8 cellular contexts compared by ENCODE assay signal in the genomic region with DNA sequence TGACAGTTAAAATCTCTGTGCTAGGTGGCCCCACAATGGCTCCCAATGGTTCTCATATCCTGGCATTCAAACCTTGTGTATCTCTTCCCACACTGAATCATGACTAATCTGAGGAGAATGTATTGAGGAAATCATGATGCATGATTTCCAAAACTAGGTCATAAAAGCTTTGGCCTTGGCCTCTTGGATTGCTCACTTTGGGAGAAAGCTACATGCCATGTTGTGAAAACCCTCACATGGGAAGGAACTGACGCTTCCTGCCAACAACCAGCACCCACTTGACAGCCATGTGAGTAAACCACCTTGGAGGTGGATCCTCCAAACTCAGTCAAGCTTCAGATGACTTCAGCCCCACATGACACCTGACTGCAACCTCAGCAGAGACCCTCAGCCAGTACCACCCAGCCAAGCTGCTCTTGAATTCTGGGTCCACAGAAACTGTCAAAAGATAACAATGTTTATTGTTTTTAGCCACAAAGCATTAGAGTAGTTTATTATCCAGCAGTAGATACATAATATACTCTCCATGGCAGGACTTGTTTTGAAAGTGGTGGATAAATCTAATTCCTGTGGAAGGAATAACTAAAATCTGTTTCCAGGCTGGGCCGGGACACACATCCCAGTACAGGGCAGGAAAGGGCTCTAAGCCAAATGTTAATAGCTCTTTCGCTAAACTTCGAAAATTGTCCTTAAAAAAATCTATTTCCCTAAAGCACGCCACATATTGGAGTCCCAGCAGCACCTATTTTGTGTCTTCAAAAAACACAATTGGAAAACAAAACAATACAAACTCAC.
DNase-seq lines count a peak whose midpoint lies in the region; ATAC-seq and TF ChIP-seq lines count a peak whose summit lies in the region.

No MANE protein-coding gene starts in this region.

- peak; percentile 90 for DNase-seq in AG08395 (ENCODE audit: low spot score)
- DNase-seq in cardiac fibroblast (ENCODE audit: low read depth in 2 of 2), result peak; percentile 97 to 98
- no peak for DNase-seq in NAMALWA (ENCODE audit: low spot score)
- DNase-seq in amniotic stem cell (lab: John Stamatoyannopoulos, UW), result no peak
- no peak for DNase-seq in GM13977 (ENCODE audit: low spot score)

- TF ChIP-seq CTCF in cardiac fibroblast (IDR thresholded peaks at IDR 0.05; ENCODE audit: low read depth, low read length), result no peak
- TF ChIP-seq CTCF in GM13977 (IDR thresholded peaks at IDR 0.05; ENCODE audit: extremely low read depth, insufficient read depth, missing control alignments), result no peak

- H3K27me3 ChIP-seq in HUES48 (ENCODE audit: control insufficient read depth, insufficient read depth, low read length) (no peaks in the 10 kb centered on the region), mucosa of rectum (ENCODE audit: control insufficient read depth in 2 of 2, insufficient read depth in 2 of 2, low read length in 2 of 2) (no peaks in the 10 kb centered on the region)

- H3K4me3 ChIP-seq in HUES48 (ENCODE audit: low read depth, low read length) (peak overlapping the region; percentile 81), cardiac fibroblast (replicated peaks in 1 of 2; ENCODE audit: low read depth in 2 of 2, low read length in 2 of 2) (no peak overlapping the region), mucosa of rectum (ENCODE audit: low read length in 2 of 2) (peak overlapping the region; percentile 83 to 95)

- H3K9me3 ChIP-seq in HUES48 (ENCODE audit: control insufficient read depth, insufficient read depth, low read length), result no peaks in the 10 kb centered on the region
- no peaks in the 10 kb centered on the region for H3K9me3 ChIP-seq in mucosa of rectum (ENCODE audit: control insufficient read depth in 2 of 2, low read length in 2 of 2)

- H3K36me3 ChIP-seq in HUES48 (ENCODE audit: control insufficient read depth, insufficient read depth, low read length) (peaks cover 17% of the 10 kb centered on the region), mucosa of rectum (ENCODE audit: control insufficient read depth in 2 of 2, insufficient read depth in 2 of 2, low read length in 2 of 2) (no peaks in the 10 kb centered on the region)

- peaks cover 3% of the 10 kb centered on the region; the same call in 1 of the 2 replicates for H3K4me1 ChIP-seq in HUES48 (ENCODE audit: control insufficient read depth, insufficient read depth, low read length)
- peaks cover 0 to 7% of the 10 kb centered on the region in 2 donors for H3K4me1 ChIP-seq in mucosa of rectum (ENCODE audit: control insufficient read depth in 2 of 2, insufficient read depth in 2 of 2, low read length in 2 of 2)

- no peak overlapping the region for H3K27ac ChIP-seq in HUES48 (ENCODE audit: low read depth, low read length)
- peak overlapping the region; percentile 3 to 6 for H3K27ac ChIP-seq in mucosa of rectum (ENCODE audit: low read depth in 2 of 2, low read length in 2 of 2)

- in situ Hi-C loops in GM13977 (cut with MboI; ENCODE audit: low pct_unique_long_range_greater_than_20kb, low sequenced_read_pairs, unreplicated experiment), result no loop called here

- no peak overlapping the region for H3K9ac ChIP-seq in HUES48 (ENCODE audit: low read depth, low read length)
- H3K9ac ChIP-seq in mucosa of rectum (ENCODE audit: low read depth in 1 of 2, low read length in 2 of 2), result peak overlapping the region; percentile 71 to 74

- no peak for ATAC-seq in HG03135 (IDR thresholded peaks at IDR 0.05; ENCODE audit: unreplicated experiment)

Comparison
In these comparisons a context has a peak if more than half of its experiments do, and no peak if none do; other contexts are left out.
1. DNase-seq: peak in AG08395 (single experiment) and cardiac fibroblast (2 of 2); none in NAMALWA (single experiment), amniotic stem cell (single experiment) and GM13977 (single experiment).
2. H3K4me3 ChIP-seq: peak in HUES48 (single experiment) and mucosa of rectum (2 of 2); none in cardiac fibroblast (0 of 2).